ENCODE assay signal across 20 cellular contexts in genomic region chr10:61211468-61211867, GRCh38.
DNase-seq lines count a peak whose midpoint lies in the region; TF ChIP-seq lines count a peak whose summit lies in the region.
"Had no signal": no experiment of that assay in that cellular context is flagged by ENCODE, and none has a peak within 500 bp of the region (broad histone marks: within the 10 kb centered on the region; RNA-seq: fewer than 3 reads in every experiment).

No MANE protein-coding gene starts in this region.

- DNase-seq in EH (ENCODE audit: low read depth) = peak; percentile 11
- DNase-seq in OCI-M2 (lab: John Stamatoyannopoulos, UW; ENCODE audit: unreplicated experiment) = peak; percentile 2
- DNase-seq in choroid plexus epithelial cell (ENCODE audit: low read depth) = peak; percentile 14
- DNase-seq in kidney tubule cell (ENCODE audit: low spot score) = peak; percentile 9
- DNase-seq in activated CD4-positive, alpha-beta T cell treated with anti-CD3 and anti-CD28 coated beads for 1 hour = no peak
- DNase-seq in activated CD4-positive, CD25-positive, alpha-beta regulatory T cell treated with anti-CD3 and anti-CD28 coated beads, Interleukin-2, amount 50 U/mL, for 72 hours = no peak
- DNase-seq in NCI-H146 (lab: John Stamatoyannopoulos, UW) = no peak
- no peak for DNase-seq in esophagus muscularis mucosa (ENCODE audit: extremely low spot score)
- DNase-seq: DMS 273 treated with DMSO at 0.1 percent for 48 hours; DND-41; GOT3; MG63; NCI-H1048; NCI-H1436; NCI-H2029 treated with DMSO at 0.1 percent for 48 hours; NCI-H2171; NK-92 treated with Interleukin-12 subunit alpha and Interleukin-12 subunit beta, amount 100 ng/mL, for 24 hours; SHP77 treated with DMSO at 0.1 percent for 48 hours; SK-N-SH had no signal

- no peak for TF ChIP-seq EP300 in esophagus muscularis mucosa (IDR thresholded peaks at IDR 0.05)

- no peaks in the 10 kb centered on the region for H3K9me3 ChIP-seq in esophagus muscularis mucosa
- H3K9me3 ChIP-seq: MG63, SK-N-SH had no signal

- TF ChIP-seq POLR2A in esophagus muscularis mucosa (IDR thresholded peaks at IDR 0.05; ENCODE audit: low read depth) = no peak

- H3K4me3 ChIP-seq in choroid plexus epithelial cell (ENCODE audit: low read depth, low read length) = no peak overlapping the region
- no peak overlapping the region for H3K4me3 ChIP-seq in esophagus muscularis mucosa
- H3K4me3 ChIP-seq: GM12878, MG63 had no signal

- no peaks in the 10 kb centered on the region for H3K4me1 ChIP-seq in esophagus muscularis mucosa

- no peak for TF ChIP-seq CTCF in choroid plexus epithelial cell (conservative IDR thresholded peaks at IDR 0.05; ENCODE audit: low read depth, low read length)
- TF ChIP-seq CTCF in esophagus muscularis mucosa (IDR thresholded peaks at IDR 0.05) = no peak

- intact Hi-C loops in esophagus muscularis mucosa (cut with DNase I) = no loop called here

- H3K27ac ChIP-seq in esophagus muscularis mucosa (replicated peaks in 1 of 4) = no peak overlapping the region

- 62% methylated on average over 2 of the region's 2 CpGs for WGBS in esophagus muscularis mucosa

- no peaks in the 10 kb centered on the region for H3K36me3 ChIP-seq in esophagus muscularis mucosa
- H3K36me3 ChIP-seq: MG63 had no signal

- no peaks in the 10 kb centered on the region for H3K27me3 ChIP-seq in esophagus muscularis mucosa
- H3K27me3 ChIP-seq: MG63 had no signal

Comparison
In these comparisons a context has a peak if more than half of its experiments do, and no peak if none do; other contexts are left out.
1. DNase-seq: peak in EH (single experiment), OCI-M2 (single experiment), choroid plexus epithelial cell (single experiment) and kidney tubule cell (single experiment); none in activated CD4-positive, alpha-beta T cell treated with anti-CD3 and anti-CD28 coated beads for 1 hour (single experiment), activated CD4-positive, CD25-positive, alpha-beta regulatory T cell treated with anti-CD3 and anti-CD28 coated beads, Interleukin-2, amount 50 U/mL, for 72 hours (single experiment), NCI-H146 (single experiment) and esophagus muscularis mucosa (single experiment).